ENCODE assay signal across 1 cellular context in genomic region chr17:49557204-49558024, GRCh38.
TF ChIP-seq lines count a peak whose summit lies in the region.

No MANE protein-coding gene starts in this region.

TF ChIP-seq in GM12878, 131 proteins besides CTCF, POLR2A, EP300 and RAD21:
- TF ChIP-seq FOXK2 (IDR thresholded peaks at IDR 0.05): no peak
- TF ChIP-seq IRF5 (IDR thresholded peaks at IDR 0.05; ENCODE audit: borderline replicate concordance): no peak
- no peak for TF ChIP-seq YBX1 (IDR thresholded peaks at IDR 0.05)
- TF ChIP-seq IKZF2 (IDR thresholded peaks at IDR 0.05): 0 out of 4 replicates have a peak, but pooled peaks of 1 of the 2 experiments have one; percentile 18
- no peak for TF ChIP-seq KDM1A (IDR thresholded peaks at IDR 0.05; ENCODE audit: borderline replicate concordance)
- no peak for TF ChIP-seq E2F4 (IDR thresholded peaks at IDR 0.05; ENCODE audit: low read depth, low read length)
- peak; percentile 20; the same call in 1 of the 2 replicates for TF ChIP-seq SMC3 (IDR thresholded peaks at IDR 0.05; ENCODE audit: borderline replicate concordance, low read length)
- TF ChIP-seq ZNF207 (IDR thresholded peaks at IDR 0.05; ENCODE audit: borderline replicate concordance): no peak
- 0 out of 2 replicates have a peak, but pooled peaks have one; percentile 15 for TF ChIP-seq IKZF1 (conservative IDR thresholded peaks at IDR 0.05)
- TF ChIP-seq CBFB (IDR thresholded peaks at IDR 0.05; ENCODE audit: low read depth): no peak
- no peak for TF ChIP-seq RELB (IDR thresholded peaks at IDR 0.05; ENCODE audit: low read depth)
- no peak for TF ChIP-seq SMAD5 (IDR thresholded peaks at IDR 0.05; ENCODE audit: low read depth)
- TF ChIP-seq SUZ12 (IDR thresholded peaks at IDR 0.05; ENCODE audit: unreplicated experiment): no peak
- TF ChIP-seq HCFC1 (IDR thresholded peaks at IDR 0.05; ENCODE audit: low read length): no peak
- no peak for TF ChIP-seq ZSCAN29 (IDR thresholded peaks at IDR 0.05)
- TF ChIP-seq ZBTB4 (CRISPR knock-in tag; IDR thresholded peaks at IDR 0.05): no peak
- TF ChIP-seq MLLT1 (IDR thresholded peaks at IDR 0.05): no peak
- no peak for TF ChIP-seq MYC (IDR thresholded peaks at IDR 0.05; ENCODE audit: insufficient read depth, insufficient read length, insufficient replicate concordance, low read length, severe bottlenecking)
- TF ChIP-seq MYB (IDR thresholded peaks at IDR 0.05; ENCODE audit: borderline replicate concordance, low read depth, low read length): no peak
- TF ChIP-seq ZNF622 (IDR thresholded peaks at IDR 0.05): no peak
TF ChIP-seq in GM12878: peak in this region for 3.
